In the genomic region with DNA sequence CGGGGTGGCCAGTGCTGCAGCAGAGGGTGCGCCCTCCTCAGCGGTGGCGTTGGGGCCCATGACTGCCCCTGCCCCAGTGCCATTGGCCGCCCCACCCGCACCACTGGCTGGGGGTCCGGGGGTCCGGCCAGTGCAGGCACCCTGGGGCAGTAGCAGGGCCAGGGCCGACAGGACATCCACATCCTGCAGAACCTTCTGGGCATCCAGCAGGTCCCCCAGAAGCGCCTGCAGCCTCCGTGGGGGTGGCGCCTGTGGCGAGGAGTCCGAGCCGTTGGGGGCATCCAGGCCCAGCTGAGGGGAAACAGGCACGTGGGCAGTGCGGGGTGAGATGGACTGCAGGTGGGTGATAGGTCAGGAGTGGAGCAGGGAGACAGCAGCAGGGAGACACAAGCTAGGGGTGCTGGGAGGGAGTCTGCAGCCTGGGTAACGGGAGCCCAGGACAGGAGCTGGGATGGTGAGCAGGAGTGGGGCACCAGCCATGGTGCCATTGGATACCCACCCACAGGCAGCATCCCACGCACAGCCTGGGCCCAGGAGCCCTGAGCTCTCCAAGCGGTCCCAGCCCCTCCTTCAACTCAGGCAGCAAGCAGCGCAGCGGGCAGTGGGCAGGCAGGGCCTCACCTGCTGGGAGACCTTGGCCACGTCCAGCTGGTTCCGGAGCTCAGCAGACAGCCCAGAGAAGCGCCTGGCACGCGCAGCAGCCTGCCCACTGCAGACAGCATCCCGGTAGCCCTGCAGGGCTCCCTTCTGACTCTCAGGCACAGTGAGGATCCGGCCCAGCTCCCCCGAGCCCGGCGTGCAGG, we compare ENCODE assay signal across 12 cellular contexts. TPM values are rescaled to one million over a fixed set of nuclear protein-coding genes. Genes with fewer than 3 reads are reported as not detected.
"Had no signal": no experiment of that assay in that cellular context is flagged by ENCODE, and none has a peak within 500 bp of the region (broad histone marks: within the 10 kb centered on the region; RNA-seq: fewer than 3 reads in every experiment).

No MANE protein-coding gene starts in this region.

- H3K36me3 ChIP-seq: prostate gland had no signal

- FAIRE-seq: kidney had no signal

- H3K4me3 ChIP-seq: body of pancreas, prostate gland, spleen had no signal

- ATAC-seq: body of pancreas; stimulated activated memory B cell treated with anti-CD40 and anti-IgM and Interleukin-4, amounts not matched to agents 10 μg/mL and 1 μg/mL and 100 μg/mL, for 72 hours had no signal

- H3K27me3 ChIP-seq: body of pancreas, spleen had no signal

- H3K27ac ChIP-seq: body of pancreas, prostate gland, spleen had no signal

- H3K9me3 ChIP-seq: body of pancreas, prostate gland, spleen had no signal

- DNase-seq: activated CD4-positive, alpha-beta T cell treated with anti-CD3 and anti-CD28 coated beads, Interleukin-2, amount 50 U/mL, for 4 hours; body of pancreas; endodermal cell; kidney; left ventricle myocardium superior; mesendoderm; spleen; stimulated activated CD4-positive, alpha-beta T cell treated with anti-CD3 and anti-CD28 coated beads, Interleukin-1b, Interleukin-23, amount 100 ng/mL, for 48 hours; T-helper 9 cell; trophoblast cell had no signal

RNA-seq across cellular contexts. Expression of a gene that starts 10.9 kb away (rescaled TPM):
- total RNA-seq: body of pancreas, endodermal cell had no signal
